8 cellular contexts compared by ENCODE assay signal in the genomic region with DNA sequence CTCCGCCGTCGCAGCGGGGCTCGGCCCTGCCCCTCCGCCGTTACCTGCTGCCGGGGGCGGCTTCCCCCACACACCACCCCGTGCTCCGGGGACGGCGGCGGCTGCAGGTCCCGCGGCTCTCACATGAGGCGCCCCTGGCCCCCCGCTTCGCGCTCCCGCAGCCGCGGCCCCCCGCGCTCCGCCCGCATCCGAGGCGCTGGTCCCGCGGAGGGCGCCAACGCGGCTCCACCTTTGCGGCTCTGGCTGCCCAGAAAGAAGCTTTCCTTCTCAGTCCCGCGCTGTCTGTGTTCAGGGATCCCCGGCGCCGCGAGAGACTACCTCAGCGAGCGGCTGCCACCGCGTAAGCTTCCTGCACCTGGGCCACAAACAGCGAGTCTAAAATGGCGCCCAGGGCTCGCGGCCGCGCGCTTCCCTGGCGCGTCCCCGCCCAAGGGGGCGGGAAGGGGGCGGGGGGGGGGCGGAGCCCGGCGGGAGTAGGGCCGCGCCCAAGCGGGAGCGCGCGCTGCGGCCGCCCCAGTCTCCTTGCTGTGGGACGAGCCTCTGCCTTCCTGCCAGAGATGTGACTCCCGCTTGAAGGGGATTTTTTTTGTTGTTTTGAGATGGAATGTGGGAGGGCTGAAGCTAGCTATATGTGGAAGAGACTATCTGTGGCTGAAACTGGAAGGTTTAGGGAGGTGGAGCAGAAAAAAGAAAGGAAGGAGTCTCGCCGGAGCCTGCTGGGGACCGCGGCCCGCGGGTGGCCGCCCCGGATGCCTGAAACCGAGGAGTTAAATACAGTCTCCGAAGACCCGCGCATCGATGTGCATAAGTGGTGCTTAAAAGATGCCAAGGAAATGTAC. TPM values are rescaled to one million over a fixed set of nuclear protein-coding genes. Genes with fewer than 3 reads are reported as not detected.
DNase-seq lines count a peak whose midpoint lies in the region; ATAC-seq, FAIRE-seq and TF ChIP-seq lines count a peak whose summit lies in the region.

A gene with protein sequence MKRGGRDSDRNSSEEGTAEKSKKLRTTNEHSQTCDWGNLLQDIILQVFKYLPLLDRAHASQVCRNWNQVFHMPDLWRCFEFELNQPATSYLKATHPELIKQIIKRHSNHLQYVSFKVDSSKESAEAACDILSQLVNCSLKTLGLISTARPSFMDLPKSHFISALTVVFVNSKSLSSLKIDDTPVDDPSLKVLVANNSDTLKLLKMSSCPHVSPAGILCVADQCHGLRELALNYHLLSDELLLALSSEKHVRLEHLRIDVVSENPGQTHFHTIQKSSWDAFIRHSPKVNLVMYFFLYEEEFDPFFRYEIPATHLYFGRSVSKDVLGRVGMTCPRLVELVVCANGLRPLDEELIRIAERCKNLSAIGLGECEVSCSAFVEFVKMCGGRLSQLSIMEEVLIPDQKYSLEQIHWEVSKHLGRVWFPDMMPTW (minus strand): TSS at position 377 of the 839 bp plus-strand sequence. CDS start 5,299 bp downstream, outside the sequence.

- FAIRE-seq in HTR-8/SVneo (lab: Jason Lieb, UNC) = no peak

- H3K4me1 ChIP-seq in OCI-LY1 (ENCODE audit: insufficient read depth, low read length, severe bottlenecking) = peaks cover 49% of the 10 kb centered on the region

- peak; percentile 58 for ATAC-seq in GM21381 (IDR thresholded peaks at IDR 0.05; ENCODE audit: unreplicated experiment)

- DNase-seq in Caki2 (ENCODE audit: low read depth) (peak; percentile 75), HTR-8/SVneo (ENCODE audit: insufficient read length, low spot score) (peak; percentile 69), mesothelial cell of epicardium (ENCODE audit: low spot score in 2 of 2, unreplicated experiment in 2 of 2) (peak; percentile 73 to 82)
- DNase-seq in activated CD8-positive, alpha-beta memory T cell treated with anti-CD3 and anti-CD28 coated beads, Interleukin-2, amount 50 U/mL, for 4 hours = peak; percentile 76
- peak; percentile 61 to 71 for DNase-seq in stimulated activated CD8-positive, alpha-beta memory T cell treated with anti-CD3 and anti-CD28 coated beads, Interleukin-15, amount 100 ng/mL, for 4 hours (ENCODE audit: low read depth in 2 of 2)

- H3K27me3 Mint-ChIP-seq in mesothelial cell of epicardium (ENCODE audit: low read depth) = no peaks in the 10 kb centered on the region

- TF ChIP-seq CTCF in OCI-LY1 (IDR thresholded peaks at IDR 0.05; ENCODE audit: low read length) = no peak
- no peak for TF ChIP-seq CTCF in mesothelial cell of epicardium (IDR thresholded peaks at IDR 0.05; ENCODE audit: unreplicated experiment)

- no peaks in the 10 kb centered on the region for H3K9me3 ChIP-seq in OCI-LY1 (ENCODE audit: low read length)

- peak within 1 kb of the TSS; percentile 75 for H3K4me2 ChIP-seq in OCI-LY1 (ENCODE audit: low read length)

- no peaks in the 10 kb centered on the region for H3K9me2 ChIP-seq in OCI-LY1 (ENCODE audit: low read depth, low read length)

- peak within 1 kb of the TSS; percentile 96 for H3K4me3 ChIP-seq in OCI-LY1 (ENCODE audit: low read depth, low read length, poor library complexity, severe bottlenecking)

- peak within 1 kb of the TSS; percentile 91 for H3K27ac ChIP-seq in OCI-LY1 (ENCODE audit: low read depth, low read length, poor library complexity, severe bottlenecking)

- peaks cover 6% of the 10 kb centered on the region for H3K36me3 Mint-ChIP-seq in mesothelial cell of epicardium

- H3F3A ChIP-seq in OCI-LY1 (ENCODE audit: insufficient read depth, low read length) = no peaks in the 10 kb centered on the region

- peaks cover 67% of the 10 kb centered on the region for H3K4me1 Mint-ChIP-seq in mesothelial cell of epicardium

- peak within 1 kb of the TSS; percentile 65 for H2AFZ ChIP-seq in OCI-LY1 (ENCODE audit: low read length)

- H3K9ac ChIP-seq in OCI-LY1 (ENCODE audit: low read length) = peak within 1 kb of the TSS; percentile 98

- H3K27me3 ChIP-seq in OCI-LY1 (ENCODE audit: insufficient read depth, low read length) = no peaks in the 10 kb centered on the region

- in situ Hi-C loops in Caki2 (cut with HindIII; ENCODE audit: low pct_unique_long_range_greater_than_20kb, low sequenced_read_pairs) = no loop called here
- in situ Hi-C loops in endometrial microvascular endothelial cells (cut with HindIII; ENCODE audit: inconsistent ontology term, low pct_unique_long_range_greater_than_20kb, low sequenced_read_pairs) = no loop called here

- H3K4me3 Mint-ChIP-seq in mesothelial cell of epicardium = peak within 1 kb of the TSS; percentile 90

- no peaks in the 10 kb centered on the region; the same call in 1 of the 2 replicates for H3K36me3 ChIP-seq in OCI-LY1 (ENCODE audit: insufficient read depth, low read length)

- H3K9me3 Mint-ChIP-seq in mesothelial cell of epicardium = peaks cover 9% of the 10 kb centered on the region

- H3K27ac Mint-ChIP-seq in mesothelial cell of epicardium = peak within 1 kb of the TSS; percentile 96

- peaks cover 4% of the 10 kb centered on the region for H4K20me1 ChIP-seq in OCI-LY1 (ENCODE audit: insufficient read depth, low read length)

- H3K79me2 ChIP-seq in OCI-LY1 (ENCODE audit: insufficient read depth, low read length) = peaks cover 44% of the 10 kb centered on the region

RNA-seq across cellular contexts. Expression of the gene that starts here (rescaled TPM):
- 20.1 and 32.2 TPM in 2 replicates for total RNA-seq in Caki2 (2014; rRNA removed; shearing (Covaris generic); ENCODE audit: low replicate concordance)
- total RNA-seq in endometrial microvascular endothelial cells (ENCODE audit: inconsistent ontology term) (44.3 TPM), mesothelial cell of epicardium (31.3 to 32.7 TPM (median 32.6 TPM) in 3 replicates)

Comparison
In these comparisons a context has a peak if more than half of its experiments do, and no peak if none do; other contexts are left out.
1. Peak in every context shown above with its lines: DNase-seq, ATAC-seq, H3K4me3 ChIP-seq and H3K27ac ChIP-seq.